8 cellular contexts compared by ENCODE assay signal in genomic region chr3:194136519-194137313, GRCh38. TPM values are rescaled to one million over a fixed set of nuclear protein-coding genes. Genes with fewer than 3 reads are reported as not detected.
DNase-seq lines count a peak whose midpoint lies in the region; ATAC-seq and TF ChIP-seq lines count a peak whose summit lies in the region.

No MANE protein-coding gene starts in this region.

- no peaks in the 10 kb centered on the region for H3K9me1 ChIP-seq in IMR-90 (ENCODE audit: insufficient read depth, low read length)

- dilution Hi-C loops in IMR-90 (cut with HindIII; ENCODE audit: low sequenced_read_pairs, unreplicated experiment) = no loop called here

- no peak overlapping the region for H3K14ac ChIP-seq in IMR-90 (replicated peaks; ENCODE audit: low read depth, low read length)

- H3K4ac ChIP-seq in IMR-90 (ENCODE audit: low read depth, low read length) = peak overlapping the region; percentile 26; the same call in 1 of the 2 replicates

- peak overlapping the region; percentile 92 for H3K4me2 ChIP-seq in IMR-90 (ENCODE audit: low read depth, low read length)

- peaks cover 4% of the 10 kb centered on the region for H3K36me3 Mint-ChIP-seq in endodermal cell (ENCODE audit: low read depth)

- H3K27ac ChIP-seq in IMR-90 (ENCODE audit: insufficient read depth, low read length) = no peak overlapping the region; the same call in 1 of the 2 replicates
- H3K27ac ChIP-seq in endodermal cell (ENCODE audit: low read depth, low read length) = peak overlapping the region; percentile 71
- H3K27ac ChIP-seq in mucosa of rectum (ENCODE audit: low read depth in 2 of 2, low read length in 2 of 2) = peak overlapping the region; percentile 88 to 95
- H3K27ac ChIP-seq in thyroid gland = peak overlapping the region; percentile 93 to 97 (median 94)

- no peaks in the 10 kb centered on the region for H3K9me3 ChIP-seq in IMR-90 (ENCODE audit: control insufficient read depth, insufficient read depth, low read length)
- no peaks in the 10 kb centered on the region for H3K9me3 ChIP-seq in endodermal cell (ENCODE audit: control insufficient read depth, low read length)
- H3K9me3 ChIP-seq in mucosa of rectum (ENCODE audit: control insufficient read depth in 2 of 2, low read length in 2 of 2) = no peaks in the 10 kb centered on the region
- no peaks in the 10 kb centered on the region for H3K9me3 ChIP-seq in thyroid gland

- peak overlapping the region; percentile 83 for H2AK9ac ChIP-seq in IMR-90 (replicated peaks; ENCODE audit: low read depth, low read length, poor library complexity)

- no TSS peak for BruUV-seq in IMR-90 (replicated peaks; lab: Mats Ljungman, UMichigan)

- CTCF ChIA-PET in IMR-90 (lab: Yijun Ruan, JAX) = interaction anchor here (0.6 to 2.6 kb wide), 5 partner anchors 179 to 475 kb away, joined by 3 to 10 read pairs (median 3); no protein-coding TSS in a partner anchor

- TF ChIP-seq CTCF in IMR-90 (conservative IDR thresholded peaks at IDR 0.05; ENCODE audit: low read depth, low read length) (no peak), endodermal cell (conservative IDR thresholded peaks at IDR 0.05) (no peak), thyroid gland (IDR thresholded peaks at IDR 0.05) (no peak)

- H2BK5ac ChIP-seq in IMR-90 (ENCODE audit: low read depth, low read length, poor library complexity, severe bottlenecking) = no peak overlapping the region

- peaks cover 4% of the 10 kb centered on the region; the same call in 1 of the 2 replicates for H3K27me3 ChIP-seq in IMR-90 (ENCODE audit: control insufficient read depth, insufficient read depth, low read length)
- H3K27me3 ChIP-seq in endodermal cell (ENCODE audit: control insufficient read depth, insufficient read depth, low read length, poor library complexity, severe bottlenecking) = peaks cover 8% of the 10 kb centered on the region
- H3K27me3 ChIP-seq in mucosa of rectum (ENCODE audit: control insufficient read depth in 2 of 2, insufficient read depth in 2 of 2, low read length in 2 of 2) = no peaks in the 10 kb centered on the region
- H3K27me3 ChIP-seq in thyroid gland = no peaks in the 10 kb centered on the region

- peak overlapping the region; percentile 75 for H2AFZ ChIP-seq in IMR-90 (replicated peaks; ENCODE audit: low read length, poor library complexity)

- peaks cover 0 to 13% of the 10 kb centered on the region in 2 experiments; a peak in 3 of 4 replicates for H3K79me1 ChIP-seq in IMR-90 (ENCODE audit: low read depth in 1 of 2, low read length in 2 of 2)

- peak overlapping the region; percentile 89 for H3K27ac Mint-ChIP-seq in endodermal cell

- no peak overlapping the region for H2BK20ac ChIP-seq in IMR-90 (ENCODE audit: low read depth, low read length)

- 0 out of 2 replicates have a peak overlapping the region, but pooled peaks have one; percentile 25 for H3K56ac ChIP-seq in IMR-90 (ENCODE audit: extremely low read depth, insufficient read depth, low read length)

- WGBS in IMR-90 (ENCODE audit: extremely low coverage in 2 of 2, insufficient read length in 1 of 2), 2 experiments = 2% methylated on average over 29 of the region's 43 CpGs; no CpG with 5 or more reads in 1 of the 2 experiments
- 0% methylated on average over 29 to 43 of the region's 43 CpGs for WGBS in endodermal cell (ENCODE audit: insufficient coverage in 1 of 2, insufficient read length in 1 of 2), 2 experiments
- 0 to 1% methylated on average over 30 to 43 of the region's 43 CpGs for WGBS in thyroid gland, 2 donors

- H3K9me3 Mint-ChIP-seq in endodermal cell = no peaks in the 10 kb centered on the region

- H3K4me1 Mint-ChIP-seq in endodermal cell = peaks cover 47% of the 10 kb centered on the region

- H4K91ac ChIP-seq in IMR-90 (ENCODE audit: insufficient read depth, low read depth, low read length) = no peak overlapping the region

- intact Hi-C loops in IMR-90 (cut with micrococcal nuclease) = loop anchor here (1.0 to 10.0 kb wide), 4 partner anchors 179 to 469 kb away; no protein-coding TSS in a partner anchor
- intact Hi-C loops in thyroid gland (cut with DNase I) = loop anchor here (5.0 kb wide), 2 partner anchors 181 to 354 kb away; no protein-coding TSS in a partner anchor

- no peak overlapping the region for H3K18ac ChIP-seq in IMR-90 (ENCODE audit: low read depth, low read length)

- H3K23ac ChIP-seq in IMR-90 (ENCODE audit: low read depth, low read length) = peak overlapping the region; percentile 45; the same call in 1 of the 2 replicates

- H3K36me3 ChIP-seq in IMR-90 (ENCODE audit: control insufficient read depth, insufficient read depth, low read length) = no peaks in the 10 kb centered on the region
- H3K36me3 ChIP-seq in endodermal cell (ENCODE audit: control insufficient read depth, insufficient read depth, low read length) = no peaks in the 10 kb centered on the region
- H3K36me3 ChIP-seq in mucosa of rectum (ENCODE audit: control insufficient read depth in 2 of 2, insufficient read depth in 2 of 2, low read length in 2 of 2) = peaks cover 0 to 5% of the 10 kb centered on the region in 2 donors
- peaks cover 4 to 8% of the 10 kb centered on the region in 2 donors for H3K36me3 ChIP-seq in thyroid gland

- H3K4me1 ChIP-seq in IMR-90 (ENCODE audit: control insufficient read depth, insufficient read depth, low read length) (peaks cover 11% of the 10 kb centered on the region), endodermal cell (ENCODE audit: control insufficient read depth, insufficient read depth, low read length) (peaks cover 13% of the 10 kb centered on the region), mucosa of rectum (ENCODE audit: control insufficient read depth in 2 of 2, insufficient read depth in 2 of 2, low read length in 2 of 2) (peaks cover 39 to 46% of the 10 kb centered on the region in 2 donors), thyroid gland (peaks cover 23 to 29% of the 10 kb centered on the region in 2 donors)

- H4K8ac ChIP-seq in IMR-90 (ENCODE audit: low read depth in 2 of 2, low read length in 2 of 2) = no peak overlapping the region; a peak in 1 of 4 replicates

- no peaks in the 10 kb centered on the region for H4K20me1 ChIP-seq in IMR-90 (ENCODE audit: insufficient read depth, low read length)

- DNase-seq in CMK (ENCODE audit: low read depth) (peak; percentile 17), IMR-90 (peak; percentile 81), endodermal cell (peak; percentile 72), thyroid gland (peak in 1 of 2 donors; percentile 19), CD1c-positive myeloid dendritic cell (ENCODE audit: extremely low spot score) (no peak)
- peak; percentile 37 for DNase-seq in activated CD4-positive, alpha-beta T cell treated with anti-CD3 and anti-CD28 coated beads for 48 hours

- POLR2A ChIA-PET in IMR-90 (lab: Charles Lee; ENCODE audit: unreplicated experiment) = no interaction called here

- peak overlapping the region; percentile 89 for H3K4me3 Mint-ChIP-seq in endodermal cell

- TF ChIP-seq POLR2A in IMR-90 (IDR thresholded peaks at IDR 0.05; ENCODE audit: low read depth, low read length) = peak; percentile 87
- TF ChIP-seq POLR2A in thyroid gland (IDR thresholded peaks at IDR 0.05) = no peak

- peak overlapping the region; percentile 51 for H3K9ac ChIP-seq in IMR-90 (ENCODE audit: low read depth, low read length)
- H3K9ac ChIP-seq in endodermal cell (ENCODE audit: extremely low read depth, low read length, poor library complexity, severe bottlenecking) = peak overlapping the region; percentile 44
- H3K9ac ChIP-seq in mucosa of rectum (ENCODE audit: low read depth in 1 of 2, low read length in 2 of 2) = peak overlapping the region; percentile 84 to 92

- H4K5ac ChIP-seq in IMR-90 (ENCODE audit: low read depth, low read length) = no peak overlapping the region

- H3K4me3 ChIP-seq in IMR-90 (ENCODE audit: insufficient read depth, low read depth, low read length) = peak overlapping the region; percentile 45
- peak overlapping the region; percentile 87 for H3K4me3 ChIP-seq in endodermal cell (ENCODE audit: low read length)
- H3K4me3 ChIP-seq in mucosa of rectum (ENCODE audit: low read length in 2 of 2) = peak overlapping the region; percentile 84 to 90
- H3K4me3 ChIP-seq in thyroid gland (replicated peaks in 1 of 3) = peak overlapping the region; percentile 52 to 97 (median 91)

- H2BK120ac ChIP-seq in IMR-90 (ENCODE audit: low read depth, low read length) = peak overlapping the region; percentile 25; the same call in 1 of the 2 replicates

- no peak for TF ChIP-seq RAD21 in IMR-90 (IDR thresholded peaks at IDR 0.05; ENCODE audit: low read length)

- no peak for ATAC-seq in IMR-90 (ENCODE audit: low read depth)
- ATAC-seq in HG02981 (IDR thresholded peaks at IDR 0.05; ENCODE audit: unreplicated experiment) = no peak

- H2BK15ac ChIP-seq in IMR-90 (ENCODE audit: low read depth, low read length) = no peak overlapping the region

- H2AK5ac ChIP-seq in IMR-90 (ENCODE audit: low read depth, low read length) = no peak overlapping the region

- H3K27me3 Mint-ChIP-seq in endodermal cell (ENCODE audit: insufficient read depth) = peaks cover 9% of the 10 kb centered on the region

- in situ Hi-C loops in IMR-90 (cut with MboI; ENCODE audit: low sequenced_read_pairs) = loop anchor here (5.0 kb wide), 2 partner anchors 181 to 354 kb away; no protein-coding TSS in a partner anchor

TF ChIP-seq in IMR-90, 13 proteins besides CTCF, POLR2A, EP300 and RAD21:
- TF ChIP-seq FOS (IDR thresholded peaks at IDR 0.05; ENCODE audit: low read depth, low read length) (no peak), CHD1 (IDR thresholded peaks at IDR 0.05; ENCODE audit: low read depth, low read length) (peak; percentile 68), BHLHE40 (IDR thresholded peaks at IDR 0.05; ENCODE audit: low read depth, low read length) (no peak), NFE2L2 (IDR thresholded peaks at IDR 0.05; ENCODE audit: low read depth, low read length) (no peak), RFX5 (IDR thresholded peaks at IDR 0.05; ENCODE audit: low read depth, low read length) (no peak), MAZ (IDR thresholded peaks at IDR 0.05; ENCODE audit: borderline replicate concordance, low read depth, low read length) (0 out of 2 replicates have a peak, but pooled peaks have one; percentile 1), USF2 (IDR thresholded peaks at IDR 0.05; ENCODE audit: low read depth, low read length) (no peak), MAFK (IDR thresholded peaks at IDR 0.05; ENCODE audit: low read depth, low read length) (no peak)

RNA-seq across cellular contexts. Expression of gene HES1, which starts 0.8 kb away (rescaled TPM):
- total RNA-seq in IMR-90 (2012; rRNA removed) (3.6 and 8.3 TPM in 2 replicates), endodermal cell (10 to 100 TPM in 1 of 2 donors, 1 to 10 TPM in 1; 2.1 to 17.5 TPM), thyroid gland (100 to 1,000 TPM; 127 to 193 (median 159) TPM)
- polyA plus RNA-seq in IMR-90 (2012; rRNA removed) = 6.7 and 30.8 TPM in 2 replicates
- 47.0 and 52.5 TPM in 2 replicates for polyA plus RNA-seq in IMR-90 (2012; cell fraction: cytosol; rRNA removed)
- 171 and 213 TPM in 2 replicates for polyA plus RNA-seq in IMR-90 (2012; cell fraction: nucleus; rRNA removed; ENCODE audit: low replicate concordance)
- polyA plus RNA-seq in endodermal cell (2013, experiment 1 of 2) = 63.6 TPM
- 67.6 TPM for polyA plus RNA-seq in endodermal cell (2013, experiment 2 of 2)

Comparison
In these comparisons a context has a peak if more than half of its experiments do, and no peak if none do; other contexts are left out.
1. RNA of gene HES1, which starts 0.8 kb away (total RNA-seq): 127 to 193 TPM in thyroid gland; 2.1 to 17.5 TPM in endodermal cell and 3.6 to 8.3 TPM in IMR-90; every median in the first group is over 4 times any median in the second.
2. Peak in every context shown above with its lines, with median percentiles within 50 percentile points of each other: H3K4me3 ChIP-seq and H3K9ac ChIP-seq.